17 cellular contexts compared by ENCODE assay signal in genomic region chr10:99422697-99423096, GRCh38. TPM values are rescaled to one million over a fixed set of nuclear protein-coding genes. Genes with fewer than 3 reads are reported as not detected.
DNase-seq lines count a peak whose midpoint lies in the region; ATAC-seq, FAIRE-seq and TF ChIP-seq lines count a peak whose summit lies in the region.
"Had no signal": no experiment of that assay in that cellular context is flagged by ENCODE, and none has a peak within 500 bp of the region (broad histone marks: within the 10 kb centered on the region; RNA-seq: fewer than 3 reads in every experiment).

No MANE protein-coding gene starts in this region.

- peaks cover 18 to 67% of the 10 kb centered on the region in 2 experiments for H3K36me3 ChIP-seq in HepG2 (replicated peaks in 1 of 2; ENCODE audit: control insufficient read depth in 1 of 2, insufficient read depth in 2 of 2, low read length in 2 of 2)
- peaks cover 8 to 38% of the 10 kb centered on the region in 2 experiments for H3K36me3 ChIP-seq in mesenchymal stem cell (ENCODE audit: control insufficient read depth in 1 of 2, insufficient read depth in 2 of 2, low read depth in 1 of 2, low read length in 2 of 2)

- peak overlapping the region; percentile 18 for H3K27ac ChIP-seq in caudate nucleus (ENCODE audit: low read depth, low read length)
- H3K27ac ChIP-seq in HepG2 (ENCODE audit: extremely low read length, insufficient read depth, low read length) = peak overlapping the region; percentile 68
- H3K27ac ChIP-seq in mesenchymal stem cell (ENCODE audit: low read length, poor library complexity, severe bottlenecking) = no peak overlapping the region
- H3K27ac ChIP-seq: BLaER1 had no signal

- no peak overlapping the region for H3K18ac ChIP-seq in mesenchymal stem cell (ENCODE audit: low read depth in 1 of 2, low read length in 2 of 2)

- no peak overlapping the region for H3K4me3 ChIP-seq in HepG2 (replicated peaks in 1 of 3; ENCODE audit: insufficient read depth in 1 of 3, low read depth in 2 of 3, low read length in 3 of 3)
- H3K4me3 ChIP-seq in mesenchymal stem cell (ENCODE audit: insufficient read depth in 1 of 2, low read depth in 1 of 2, low read length in 2 of 2) = no peak overlapping the region
- H3K4me3 ChIP-seq: BLaER1, GM12878, GM23338 had no signal

- peaks cover 53% of the 10 kb centered on the region for H3K79me2 ChIP-seq in HepG2 (ENCODE audit: insufficient read depth, low read length)

- H3K9ac ChIP-seq in HepG2 (ENCODE audit: insufficient read depth, low read depth, low read length) (no peak overlapping the region), mesenchymal stem cell (ENCODE audit: low read length) (no peak overlapping the region)
- H3K9ac ChIP-seq: BLaER1 had no signal

- TF ChIP-seq RAD21 in HepG2 (CRISPR knock-in tag; IDR thresholded peaks at IDR 0.05) = no peak

- no peak overlapping the region for H3K4ac ChIP-seq in mesenchymal stem cell (ENCODE audit: low read depth in 1 of 2, low read length in 2 of 2)

- no peak overlapping the region for H3K4me2 ChIP-seq in HepG2 (ENCODE audit: low read depth, low read length)
- H3K4me2 ChIP-seq in mesenchymal stem cell (ENCODE audit: low read length, poor library complexity, severe bottlenecking) = no peak overlapping the region
- H3K4me2 ChIP-seq: BLaER1, GM23338 had no signal

- ATAC-seq in HepG2 = no peak
- ATAC-seq: GM12878, GM23338 had no signal

- TF ChIP-seq POLR2A in HepG2 (IDR thresholded peaks at IDR 0.05; ENCODE audit: insufficient read depth in 1 of 2, low read depth in 2 of 2, low read length in 2 of 2) = no peak

- peaks cover 38% of the 10 kb centered on the region for H3K79me1 ChIP-seq in mesenchymal stem cell (replicated peaks; ENCODE audit: low read length, poor library complexity, severe bottlenecking)

- no peak for TF ChIP-seq CTCF in HepG2 (CRISPR knock-in tag; IDR thresholded peaks at IDR 0.05)

- no peak overlapping the region for H2BK120ac ChIP-seq in mesenchymal stem cell (ENCODE audit: low read depth, low read length)

- in situ Hi-C loops in HepG2 (cut with HindIII; ENCODE audit: extremely low pct_ligation_motif_present, low pct_unique_long_range_greater_than_20kb) = no loop called here
- in situ Hi-C loops in KBM-7 (cut with MboI; ENCODE audit: low pct_unique_long_range_greater_than_20kb, low sequenced_read_pairs) = no loop called here

- no peaks in the 10 kb centered on the region for H3K9me3 ChIP-seq in HepG2 (ENCODE audit: low read length)
- no peaks in the 10 kb centered on the region for H3K9me3 ChIP-seq in mesenchymal stem cell (ENCODE audit: control insufficient read depth, low read length)
- H3K9me3 ChIP-seq: BLaER1 had no signal

- FAIRE-seq in GM19239 (lab: Jason Lieb, UNC) (peak; percentile 21), HepG2 (lab: Jason Lieb, UNC) (no peak)
- FAIRE-seq: GM12878, GM18507 had no signal

- TF ChIP-seq EP300 in HepG2 (IDR thresholded peaks at IDR 0.05; ENCODE audit: low read depth in 2 of 2, low read length in 2 of 2) (no peak), HepG2 (CRISPR knock-in tag; IDR thresholded peaks at IDR 0.05; ENCODE audit: borderline replicate concordance) (no peak)

- no peak overlapping the region for H4K8ac ChIP-seq in mesenchymal stem cell (ENCODE audit: low read length)

- H2BK15ac ChIP-seq in mesenchymal stem cell (ENCODE audit: low read depth, poor library complexity, severe bottlenecking) = no peak overlapping the region

- CTCF ChIA-PET in HepG2 (lab: Yijun Ruan, JAX; ENCODE audit: low intra/inter-chr PET ratio, low total read pairs) = no interaction called here

- H2AFZ ChIP-seq in HepG2 (ENCODE audit: low read length) = no peak overlapping the region
- H2AFZ ChIP-seq in mesenchymal stem cell (ENCODE audit: low read depth, low read length) = no peak overlapping the region
- H2AFZ ChIP-seq: GM23338 had no signal

- H3K23ac ChIP-seq in mesenchymal stem cell (ENCODE audit: low read length in 2 of 2) = no peak overlapping the region

- no peak overlapping the region for H2BK12ac ChIP-seq in mesenchymal stem cell (ENCODE audit: low read length in 2 of 2)

- no peaks in the 10 kb centered on the region for H3K27me3 ChIP-seq in HepG2 (ENCODE audit: control insufficient read depth in 1 of 2, insufficient read depth in 2 of 2, low read length in 2 of 2)
- H3K27me3 ChIP-seq in mesenchymal stem cell (ENCODE audit: control insufficient read depth in 1 of 2, insufficient read depth in 1 of 2, low read length in 2 of 2) = no peaks in the 10 kb centered on the region
- H3K27me3 ChIP-seq: BLaER1 had no signal

- no TSS peak for BruUV-seq in HepG2 (replicated peaks; lab: Mats Ljungman, UMichigan)

- peaks cover 70% of the 10 kb centered on the region for H3K4me1 ChIP-seq in HepG2 (ENCODE audit: insufficient read depth, low read length)
- H3K4me1 ChIP-seq in mesenchymal stem cell (ENCODE audit: control insufficient read depth, insufficient read depth, low read depth, low read length) = peaks cover 2% of the 10 kb centered on the region

- H3K14ac ChIP-seq in mesenchymal stem cell (ENCODE audit: low read length in 2 of 2) = no peak overlapping the region

- no peak overlapping the region for H2BK5ac ChIP-seq in mesenchymal stem cell (ENCODE audit: low read depth, low read length, poor library complexity, severe bottlenecking)

- H4K91ac ChIP-seq in mesenchymal stem cell (ENCODE audit: low read length) = no peak overlapping the region

- no peaks in the 10 kb centered on the region for H4K20me1 ChIP-seq in HepG2 (ENCODE audit: insufficient read depth, low read length)

- POLR2A ChIA-PET in HepG2 (lab: Yijun Ruan, JAX) = interaction anchor here (4.2 kb wide), 1 partner anchor 8 kb away, joined by 43 read pairs; the partner anchor contains the start of gene GOT1

- 98% methylated on average over 5 of the region's 5 CpGs for WGBS in HepG2 (ENCODE audit: low lambda C conversion rate)
- whole genome bisulfite sequencing in mesenchymal stem cell = 94% methylated on average over 3 of the region's 5 CpGs

- no peak overlapping the region for H2AK5ac ChIP-seq in mesenchymal stem cell (ENCODE audit: low read length, severe bottlenecking)

- DNase-seq in GM19239 (ENCODE audit: insufficient read length, low spot score) (no peak), caudate nucleus (lab: John Stamatoyannopoulos, UW) (no peak), HepG2 (ENCODE audit: low spot score) (no peak), superior temporal gyrus (ENCODE audit: extremely low spot score) (peak; percentile 52), GM19238 (ENCODE audit: insufficient read length, low spot score) (no peak), KBM-7 (no peak), mesenchymal stem cell (no peak)
- DNase-seq: 8988T; AML-193; Calu3; CD4-positive, CD25-positive, alpha-beta regulatory T cell; DMS 273 treated with DMSO at 0.1 percent for 48 hours; H7 had no signal

- intact Hi-C loops in HepG2 (cut with micrococcal nuclease; ENCODE audit: unreplicated experiment) = no loop called here

TF ChIP-seq in HepG2, 621 proteins besides CTCF, POLR2A, EP300 and RAD21:
- no peak for TF ChIP-seq ZNF629 (CRISPR knock-in tag; conservative IDR thresholded peaks at IDR 0.05)
- no peak for TF ChIP-seq MXD4 (CRISPR knock-in tag; IDR thresholded peaks at IDR 0.05)
- no peak for TF ChIP-seq ZNF607 (CRISPR knock-in tag; IDR thresholded peaks at IDR 0.05; ENCODE audit: borderline replicate concordance)
- TF ChIP-seq ZNF816 (CRISPR knock-in tag; IDR thresholded peaks at IDR 0.05; ENCODE audit: borderline replicate concordance) = no peak
- no peak for TF ChIP-seq TCF7 (IDR thresholded peaks at IDR 0.05; ENCODE audit: low read depth)
- no peak for TF ChIP-seq FOXA3 (CRISPR knock-in tag; IDR thresholded peaks at IDR 0.05)

RNA-seq across cellular contexts. Expression of gene GOT1, which starts 7.7 kb away (rescaled TPM):
- total RNA-seq in HepG2 (2016; rRNA removed; fragmentation: Illumina TruSeq; extraction: Trizol) = 102 and 138 TPM in 2 replicates
- total RNA-seq in HepG2 (2016; cell fraction: cytosol; rRNA removed; fragmentation: Illumina TruSeq; extraction: Trizol; ENCODE audit: low read depth) = 28.5 and 30.6 TPM in 2 replicates
- total RNA-seq in HepG2 (2016; cell fraction: insoluble cytoplasmic fraction; rRNA removed; fragmentation: Illumina TruSeq; extraction: Trizol) = 105 and 133 TPM in 2 replicates
- total RNA-seq in HepG2 (2016; cell fraction: membrane; rRNA removed; fragmentation: Illumina TruSeq; extraction: Trizol) = 30.1 and 35.1 TPM in 2 replicates
- total RNA-seq in HepG2 (2016; cell fraction: nucleus; rRNA removed; fragmentation: Illumina TruSeq; extraction: Trizol) = 41.3 and 49.6 TPM in 2 replicates
- polyA plus RNA-seq in HepG2 (2011; rRNA removed) = 81.2 and 108 TPM in 2 replicates
- polyA plus RNA-seq in HepG2 (2011; cell fraction: cytosol; rRNA removed) = 60.2 and 68.1 TPM in 2 replicates
- 40.4 and 52.4 TPM in 2 replicates for polyA plus RNA-seq in HepG2 (2011; cell fraction: nucleus; rRNA removed)
- 92.4 and 114 TPM in 2 replicates for polyA plus RNA-seq in HepG2 (2012)
- polyA plus RNA-seq in HepG2 (2016; cell fraction: cytosol; fragmentation: Illumina TruSeq; extraction: Trizol; ENCODE audit: low read depth) = 18.3 and 21.0 TPM in 2 replicates
- 135 and 142 TPM in 2 replicates for polyA plus RNA-seq in HepG2 (2016; cell fraction: insoluble cytoplasmic fraction; fragmentation: Illumina TruSeq; extraction: Trizol; ENCODE audit: low read depth)
- 21.5 and 28.1 TPM in 2 replicates for polyA plus RNA-seq in HepG2 (2016; cell fraction: membrane; fragmentation: Illumina TruSeq; extraction: Trizol; ENCODE audit: low read depth)
- 59.9 and 72.8 TPM in 2 replicates for polyA plus RNA-seq in HepG2 (2016; cell fraction: nucleus; fragmentation: Illumina TruSeq; extraction: Trizol; ENCODE audit: insufficient read depth, low read depth)
- polyA minus RNA-seq in HepG2 (2011; rRNA and poly(A)+ RNA removed; ENCODE audit: low replicate concordance) = 39.6 and 69.8 TPM in 2 replicates
- 71.8 and 90.7 TPM in 2 replicates for polyA minus RNA-seq in HepG2 (2011; cell fraction: cytosol; rRNA and poly(A)+ RNA removed)
- 41.1 and 59.3 TPM in 2 replicates for polyA minus RNA-seq in HepG2 (2011; cell fraction: nucleus; rRNA and poly(A)+ RNA removed)
- 36.0 TPM for polyA plus RNA-seq in mesenchymal stem cell (2013, experiment 1 of 2)
- 36.7 TPM for polyA plus RNA-seq in mesenchymal stem cell (2013, experiment 2 of 2)
